In the genomic region with DNA sequence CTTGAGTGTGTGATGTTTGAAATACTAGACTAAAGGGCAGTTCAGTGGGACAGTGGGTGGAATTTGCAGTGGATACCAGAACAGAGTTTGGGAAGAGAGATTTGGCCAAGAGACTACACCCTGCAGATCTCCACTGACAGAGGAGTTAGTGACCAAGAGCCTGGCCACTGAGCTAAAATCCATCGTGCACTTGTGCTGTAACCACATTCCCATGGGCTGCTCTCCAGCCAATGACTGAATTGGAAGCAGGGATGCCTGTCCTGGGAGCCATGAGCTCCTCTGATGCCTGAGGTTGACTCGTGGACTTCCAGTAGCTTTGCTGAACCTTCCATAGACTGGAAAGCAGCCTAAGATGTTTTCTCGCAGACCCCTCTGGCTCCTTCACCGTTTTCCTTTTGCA, we compare ENCODE assay signal across 1 cellular context.
TF ChIP-seq lines count a peak whose summit lies in the region.

No MANE protein-coding gene starts in this region.

TF ChIP-seq in H1, 55 proteins besides CTCF, POLR2A, EP300 and RAD21:
- TF ChIP-seq POLR2AphosphoS5 (IDR thresholded peaks at IDR 0.05; ENCODE audit: low read depth, low read length) (no peak), SAP30 (IDR thresholded peaks at IDR 0.05; ENCODE audit: insufficient read depth, insufficient replicate concordance, low read length) (no peak), TAF1 (IDR thresholded peaks at IDR 0.05; ENCODE audit: low read depth, low read length) (no peak), CHD7 (IDR thresholded peaks at IDR 0.05; ENCODE audit: insufficient replicate concordance, low read length) (no peak), TBP (IDR thresholded peaks at IDR 0.05; ENCODE audit: low read depth, low read length) (no peak), SUZ12 (IDR thresholded peaks at IDR 0.05; ENCODE audit: low read length) (no peak), PHF8 (conservative IDR thresholded peaks at IDR 0.05; ENCODE audit: low read depth, low read length) (no peak), CBX8 (IDR thresholded peaks at IDR 0.05; ENCODE audit: borderline replicate concordance, low read depth, low read length) (no peak), SIX5 (IDR thresholded peaks at IDR 0.05; ENCODE audit: low read depth, low read length) (no peak), ASH2L (IDR thresholded peaks at IDR 0.05; ENCODE audit: low read length) (no peak), EGR1 (IDR thresholded peaks at IDR 0.05; ENCODE audit: borderline replicate concordance, low read depth, low read length) (no peak), GTF2F1 (IDR thresholded peaks at IDR 0.05; ENCODE audit: borderline replicate concordance, low read depth, low read length) (no peak), CREB1 (IDR thresholded peaks at IDR 0.05) (no peak)
